Comparison of ENCODE assay signal across 1 cellular context in genomic region chr1:24694380-24694843, GRCh38.
TF ChIP-seq lines count a peak whose summit lies in the region.

No MANE protein-coding gene starts in this region.

TF ChIP-seq in GM12878, 131 proteins besides CTCF, POLR2A, EP300 and RAD21 (continued from another document and continues in another):
- TF ChIP-seq, protein P1, sequence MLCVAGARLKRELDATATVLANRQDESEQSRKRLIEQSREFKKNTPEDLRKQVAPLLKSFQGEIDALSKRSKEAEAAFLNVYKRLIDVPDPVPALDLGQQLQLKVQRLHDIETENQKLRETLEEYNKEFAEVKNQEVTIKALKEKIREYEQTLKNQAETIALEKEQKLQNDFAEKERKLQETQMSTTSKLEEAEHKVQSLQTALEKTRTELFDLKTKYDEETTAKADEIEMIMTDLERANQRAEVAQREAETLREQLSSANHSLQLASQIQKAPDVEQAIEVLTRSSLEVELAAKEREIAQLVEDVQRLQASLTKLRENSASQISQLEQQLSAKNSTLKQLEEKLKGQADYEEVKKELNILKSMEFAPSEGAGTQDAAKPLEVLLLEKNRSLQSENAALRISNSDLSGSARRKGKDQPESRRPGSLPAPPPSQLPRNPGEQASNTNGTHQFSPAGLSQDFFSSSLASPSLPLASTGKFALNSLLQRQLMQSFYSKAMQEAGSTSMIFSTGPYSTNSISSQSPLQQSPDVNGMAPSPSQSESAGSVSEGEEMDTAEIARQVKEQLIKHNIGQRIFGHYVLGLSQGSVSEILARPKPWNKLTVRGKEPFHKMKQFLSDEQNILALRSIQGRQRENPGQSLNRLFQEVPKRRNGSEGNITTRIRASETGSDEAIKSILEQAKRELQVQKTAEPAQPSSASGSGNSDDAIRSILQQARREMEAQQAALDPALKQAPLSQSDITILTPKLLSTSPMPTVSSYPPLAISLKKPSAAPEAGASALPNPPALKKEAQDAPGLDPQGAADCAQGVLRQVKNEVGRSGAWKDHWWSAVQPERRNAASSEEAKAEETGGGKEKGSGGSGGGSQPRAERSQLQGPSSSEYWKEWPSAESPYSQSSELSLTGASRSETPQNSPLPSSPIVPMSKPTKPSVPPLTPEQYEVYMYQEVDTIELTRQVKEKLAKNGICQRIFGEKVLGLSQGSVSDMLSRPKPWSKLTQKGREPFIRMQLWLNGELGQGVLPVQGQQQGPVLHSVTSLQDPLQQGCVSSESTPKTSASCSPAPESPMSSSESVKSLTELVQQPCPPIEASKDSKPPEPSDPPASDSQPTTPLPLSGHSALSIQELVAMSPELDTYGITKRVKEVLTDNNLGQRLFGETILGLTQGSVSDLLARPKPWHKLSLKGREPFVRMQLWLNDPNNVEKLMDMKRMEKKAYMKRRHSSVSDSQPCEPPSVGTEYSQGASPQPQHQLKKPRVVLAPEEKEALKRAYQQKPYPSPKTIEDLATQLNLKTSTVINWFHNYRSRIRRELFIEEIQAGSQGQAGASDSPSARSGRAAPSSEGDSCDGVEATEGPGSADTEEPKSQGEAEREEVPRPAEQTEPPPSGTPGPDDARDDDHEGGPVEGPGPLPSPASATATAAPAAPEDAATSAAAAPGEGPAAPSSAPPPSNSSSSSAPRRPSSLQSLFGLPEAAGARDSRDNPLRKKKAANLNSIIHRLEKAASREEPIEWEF (IDR thresholded peaks at IDR 0.05; ENCODE audit: insufficient replicate concordance, low read depth, low read length) = no peak
- no peak for TF ChIP-seq NR2C1 (IDR thresholded peaks at IDR 0.05)
- peak; percentile 75 for TF ChIP-seq NR2F1 (conservative IDR thresholded peaks at IDR 0.05)
- peak; percentile 34; the same call in 1 of the 2 replicates for TF ChIP-seq CREM (IDR thresholded peaks at IDR 0.05; ENCODE audit: low read depth)
- no peak for TF ChIP-seq USF2 (IDR thresholded peaks at IDR 0.05; ENCODE audit: borderline replicate concordance, low read depth, low read length)
- TF ChIP-seq IRF4 (IDR thresholded peaks at IDR 0.05; ENCODE audit: low read depth, low read length) = no peak
- no peak for TF ChIP-seq SUPT20H (IDR thresholded peaks at IDR 0.05; ENCODE audit: borderline replicate concordance, control insufficient read depth, low read depth, low read length)
- TF ChIP-seq ZZZ3 (IDR thresholded peaks at IDR 0.05; ENCODE audit: control insufficient read depth, insufficient read length, low read depth) = no peak
- TF ChIP-seq GATAD2B (conservative IDR thresholded peaks at IDR 0.05; ENCODE audit: low read depth) = 0 out of 2 replicates have a peak, but pooled peaks have one; percentile 22
- no peak for TF ChIP-seq ATF3 (IDR thresholded peaks at IDR 0.05; ENCODE audit: borderline replicate concordance, extremely low read depth, low read depth, low read length)
- peak; percentile 21; the same call in 1 of the 2 replicates for TF ChIP-seq MXI1 (IDR thresholded peaks at IDR 0.05; ENCODE audit: low read depth, low read length)
- no peak for TF ChIP-seq ETV6 (conservative IDR thresholded peaks at IDR 0.05 in 1 of 2, IDR thresholded peaks at IDR 0.05 in 1 of 2; ENCODE audit: borderline replicate concordance in 1 of 2, low read depth in 1 of 2)
- peak; percentile 90 for TF ChIP-seq RUNX3 (IDR thresholded peaks at IDR 0.05; ENCODE audit: low read length)
- peak; percentile 75 for TF ChIP-seq DPF2 (IDR thresholded peaks at IDR 0.05)
- no peak for TF ChIP-seq BCLAF1 (IDR thresholded peaks at IDR 0.05)
- TF ChIP-seq SMAD1 (IDR thresholded peaks at IDR 0.05; ENCODE audit: low read depth, partially characterized antibody) = peak; percentile 60
- TF ChIP-seq STAT1 (conservative IDR thresholded peaks at IDR 0.05) = no peak
- TF ChIP-seq EED (IDR thresholded peaks at IDR 0.05; ENCODE audit: low read depth) = peak; percentile 48; the same call in 1 of the 2 replicates
- peak; percentile 81 to 86 for TF ChIP-seq IKZF2 (IDR thresholded peaks at IDR 0.05)
- peak; percentile 28; the same call in 1 of the 2 replicates for TF ChIP-seq RB1 (IDR thresholded peaks at IDR 0.05; ENCODE audit: borderline replicate concordance)
- TF ChIP-seq EZH2 (IDR thresholded peaks at IDR 0.05; ENCODE audit: borderline replicate concordance, control insufficient read depth, low read depth, low read length) = no peak
- peak; percentile 83 for TF ChIP-seq TCF12 (IDR thresholded peaks at IDR 0.05; ENCODE audit: low read depth, low read length)
- TF ChIP-seq ATF7 (IDR thresholded peaks at IDR 0.05; ENCODE audit: low read depth) = peak; percentile 92
- TF ChIP-seq TARDBP (IDR thresholded peaks at IDR 0.05; ENCODE audit: borderline replicate concordance) = no peak
- TF ChIP-seq, protein P2, sequence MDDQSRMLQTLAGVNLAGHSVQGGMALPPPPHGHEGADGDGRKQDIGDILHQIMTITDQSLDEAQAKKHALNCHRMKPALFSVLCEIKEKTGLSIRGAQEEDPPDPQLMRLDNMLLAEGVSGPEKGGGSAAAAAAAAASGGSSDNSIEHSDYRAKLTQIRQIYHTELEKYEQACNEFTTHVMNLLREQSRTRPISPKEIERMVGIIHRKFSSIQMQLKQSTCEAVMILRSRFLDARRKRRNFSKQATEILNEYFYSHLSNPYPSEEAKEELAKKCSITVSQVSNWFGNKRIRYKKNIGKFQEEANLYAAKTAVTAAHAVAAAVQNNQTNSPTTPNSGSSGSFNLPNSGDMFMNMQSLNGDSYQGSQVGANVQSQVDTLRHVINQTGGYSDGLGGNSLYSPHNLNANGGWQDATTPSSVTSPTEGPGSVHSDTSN (IDR thresholded peaks at IDR 0.05; ENCODE audit: insufficient replicate concordance, low read depth, low read length) = peak; percentile 28
- no peak for TF ChIP-seq KLF5 (IDR thresholded peaks at IDR 0.05; ENCODE audit: partially characterized antibody)
- no peak for TF ChIP-seq RELA (IDR thresholded peaks at IDR 0.05; ENCODE audit: borderline replicate concordance, partially characterized antibody)
- no peak for TF ChIP-seq YBX1 (IDR thresholded peaks at IDR 0.05)
- TF ChIP-seq, protein P3, sequence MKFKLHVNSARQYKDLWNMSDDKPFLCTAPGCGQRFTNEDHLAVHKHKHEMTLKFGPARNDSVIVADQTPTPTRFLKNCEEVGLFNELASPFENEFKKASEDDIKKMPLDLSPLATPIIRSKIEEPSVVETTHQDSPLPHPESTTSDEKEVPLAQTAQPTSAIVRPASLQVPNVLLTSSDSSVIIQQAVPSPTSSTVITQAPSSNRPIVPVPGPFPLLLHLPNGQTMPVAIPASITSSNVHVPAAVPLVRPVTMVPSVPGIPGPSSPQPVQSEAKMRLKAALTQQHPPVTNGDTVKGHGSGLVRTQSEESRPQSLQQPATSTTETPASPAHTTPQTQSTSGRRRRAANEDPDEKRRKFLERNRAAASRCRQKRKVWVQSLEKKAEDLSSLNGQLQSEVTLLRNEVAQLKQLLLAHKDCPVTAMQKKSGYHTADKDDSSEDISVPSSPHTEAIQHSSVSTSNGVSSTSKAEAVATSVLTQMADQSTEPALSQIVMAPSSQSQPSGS (IDR thresholded peaks at IDR 0.05; ENCODE audit: low read length) = no peak
- no peak for TF ChIP-seq ZBTB11 (CRISPR knock-in tag; IDR thresholded peaks at IDR 0.05)
- TF ChIP-seq SKIL (IDR thresholded peaks at IDR 0.05; ENCODE audit: low read depth, poor library complexity, severe bottlenecking) = peak; percentile 85
- no peak for TF ChIP-seq TCF7 (IDR thresholded peaks at IDR 0.05; ENCODE audit: borderline replicate concordance)
- TF ChIP-seq, protein P4, sequence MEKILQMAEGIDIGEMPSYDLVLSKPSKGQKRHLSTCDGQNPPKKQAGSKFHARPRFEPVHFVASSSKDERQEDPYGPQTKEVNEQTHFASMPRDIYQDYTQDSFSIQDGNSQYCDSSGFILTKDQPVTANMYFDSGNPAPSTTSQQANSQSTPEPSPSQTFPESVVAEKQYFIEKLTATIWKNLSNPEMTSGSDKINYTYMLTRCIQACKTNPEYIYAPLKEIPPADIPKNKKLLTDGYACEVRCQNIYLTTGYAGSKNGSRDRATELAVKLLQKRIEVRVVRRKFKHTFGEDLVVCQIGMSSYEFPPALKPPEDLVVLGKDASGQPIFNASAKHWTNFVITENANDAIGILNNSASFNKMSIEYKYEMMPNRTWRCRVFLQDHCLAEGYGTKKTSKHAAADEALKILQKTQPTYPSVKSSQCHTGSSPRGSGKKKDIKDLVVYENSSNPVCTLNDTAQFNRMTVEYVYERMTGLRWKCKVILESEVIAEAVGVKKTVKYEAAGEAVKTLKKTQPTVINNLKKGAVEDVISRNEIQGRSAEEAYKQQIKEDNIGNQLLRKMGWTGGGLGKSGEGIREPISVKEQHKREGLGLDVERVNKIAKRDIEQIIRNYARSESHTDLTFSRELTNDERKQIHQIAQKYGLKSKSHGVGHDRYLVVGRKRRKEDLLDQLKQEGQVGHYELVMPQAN (conservative IDR thresholded peaks at IDR 0.05) = no peak
- TF ChIP-seq ZBTB33 (IDR thresholded peaks at IDR 0.05) = no peak
- peak; percentile 30; the same call in 1 of the 3 replicates for TF ChIP-seq POU2F2 (IDR thresholded peaks at IDR 0.05; ENCODE audit: borderline replicate concordance, low read depth, low read length)
- no peak; the same call in 1 of the 2 replicates for TF ChIP-seq SMC3 (IDR thresholded peaks at IDR 0.05; ENCODE audit: borderline replicate concordance, low read length)
